1 cellular context compared by ENCODE assay signal in genomic region chr19:40284501-40285352, GRCh38.
A peak's percentile ranks its signal among the peaks of the same experiment; 100 is the strongest.
TF ChIP-seq lines count a peak whose summit lies in the region.

TSS of gene AKT2 (minus strand) at chr19:40285345. CDS start at chr19:40265267, 20,078 bp downstream.

TF ChIP-seq in WTC11, 78 proteins besides CTCF, POLR2A, EP300 and RAD21 (continued from another document):
- no peak for TF ChIP-seq AFF4 (CRISPR knock-in tag; IDR thresholded peaks at IDR 0.05; ENCODE audit: borderline replicate concordance)
- TF ChIP-seq SP1 (CRISPR knock-in tag; conservative IDR thresholded peaks at IDR 0.05), result peak; percentile 54
- no peak for TF ChIP-seq RELA (CRISPR knock-in tag; IDR thresholded peaks at IDR 0.05; ENCODE audit: borderline replicate concordance)
- TF ChIP-seq ZSCAN18 (CRISPR knock-in tag; IDR thresholded peaks at IDR 0.05), result no peak
- no peak for TF ChIP-seq HMGXB4 (CRISPR knock-in tag; IDR thresholded peaks at IDR 0.05)
- TF ChIP-seq MYBL2 (CRISPR knock-in tag; IDR thresholded peaks at IDR 0.05), result peak; percentile 57; the same call in 1 of the 2 replicates
- no peak for TF ChIP-seq NFYB (CRISPR knock-in tag; conservative IDR thresholded peaks at IDR 0.05; ENCODE audit: low read depth)
- no peak for TF ChIP-seq E2F4 (CRISPR knock-in tag; IDR thresholded peaks at IDR 0.05; ENCODE audit: borderline replicate concordance, low read depth)
- no peak; the same call in 1 of the 2 replicates for TF ChIP-seq ZNF232 (CRISPR knock-in tag; IDR thresholded peaks at IDR 0.05)
- TF ChIP-seq MAX (CRISPR knock-in tag; IDR thresholded peaks at IDR 0.05), result peak; percentile 25; the same call in 1 of the 2 replicates
- no peak for TF ChIP-seq JAZF1 (CRISPR knock-in tag; IDR thresholded peaks at IDR 0.05)
